Comparison of ENCODE assay signal across 25 cellular contexts in genomic region chr2:136361521-136361920, GRCh38.
DNase-seq lines count a peak whose midpoint lies in the region; TF ChIP-seq lines count a peak whose summit lies in the region.
"Had no signal": no experiment of that assay in that cellular context is flagged by ENCODE, and none has a peak within 500 bp of the region (broad histone marks: within the 10 kb centered on the region; RNA-seq: fewer than 3 reads in every experiment).

No MANE protein-coding gene starts in this region.

- H3K9me3 Mint-ChIP-seq in activated naive CD4-positive, alpha-beta T cell treated with anti-CD3 and anti-CD28 coated beads, Interleukin-2, amount 50 U/mL, for 24 hours, result no peaks in the 10 kb centered on the region
- H3K9me3 Mint-ChIP-seq in type B pancreatic cell, result no peaks in the 10 kb centered on the region
- H3K9me3 Mint-ChIP-seq: CD4-positive, CD25-positive, alpha-beta regulatory T cell; effector memory CD8-positive, alpha-beta T cell; immature natural killer cell; natural killer cell treated with Interleukin-12 subunit alpha and Interleukin-12 subunit beta and Interleukin-15 and Interleukin-18, amount 100 ng/mL, for 72 hours had no signal

- H3K27ac ChIP-seq in esophagus muscularis mucosa (replicated peaks in 1 of 4), result no peak overlapping the region
- H3K27ac ChIP-seq: A549, PC-9, testis had no signal

- no peaks in the 10 kb centered on the region for H3K9me3 ChIP-seq in esophagus muscularis mucosa
- H3K9me3 ChIP-seq: A549, testis had no signal

- 89% methylated on average over 3 of the region's 3 CpGs for WGBS in esophagus muscularis mucosa

- DNase-seq in NCI-H510A (lab: John Stamatoyannopoulos, UW) (peak; percentile 71), NCI-H510A treated with DMSO at 0.1 percent for 48 hours (lab: John Stamatoyannopoulos, UW) (no peak), NCI-H2029 (lab: John Stamatoyannopoulos, UW) (peak; percentile 89), esophagus muscularis mucosa (ENCODE audit: extremely low spot score) (peak; percentile 78), type B pancreatic cell (ENCODE audit: extremely low spot score, unreplicated experiment) (no peak), OCI-M1 (lab: John Stamatoyannopoulos, UW) (no peak)
- DNase-seq in activated naive CD4-positive, alpha-beta T cell treated with Interleukin-2 at 50 U/mL for 16 hours, result no peak
- DNase-seq: caudate nucleus; CD4-positive, CD25-positive, alpha-beta regulatory T cell; effector memory CD8-positive, alpha-beta T cell; EL; erythroblast; immature natural killer cell; Karpas-422; left colon; NCI-H1436; NCI-H2107; NCI-H524; PC-9; stimulated activated naive CD4-positive, alpha-beta T cell treated with Interleukin-2 at 50 U/mL for 16 hours; T-helper 2 cell; testis had no signal

- H3K27me3 ChIP-seq in esophagus muscularis mucosa, result no peaks in the 10 kb centered on the region
- H3K27me3 ChIP-seq: testis had no signal

- TF ChIP-seq POLR2A in esophagus muscularis mucosa (IDR thresholded peaks at IDR 0.05; ENCODE audit: low read depth), result no peak

- intact Hi-C loops in esophagus muscularis mucosa (cut with DNase I), result no loop called here

- H3K27me3 Mint-ChIP-seq in activated naive CD4-positive, alpha-beta T cell treated with anti-CD3 and anti-CD28 coated beads, Interleukin-2, amount 50 U/mL, for 24 hours, result no peaks in the 10 kb centered on the region
- H3K27me3 Mint-ChIP-seq in type B pancreatic cell, result peaks cover 21% of the 10 kb centered on the region
- H3K27me3 Mint-ChIP-seq: effector memory CD8-positive, alpha-beta T cell had no signal

- no peak overlapping the region for H3K4me3 ChIP-seq in esophagus muscularis mucosa
- H3K4me3 ChIP-seq: A549, PC-9, testis had no signal

- H3K4me3 Mint-ChIP-seq in activated naive CD4-positive, alpha-beta T cell treated with anti-CD3 and anti-CD28 coated beads, Interleukin-2, amount 50 U/mL, for 24 hours, result no peak overlapping the region
- no peak overlapping the region for H3K4me3 Mint-ChIP-seq in type B pancreatic cell
- H3K4me3 Mint-ChIP-seq: effector memory CD8-positive, alpha-beta T cell; immature natural killer cell; natural killer cell treated with Interleukin-12 subunit alpha and Interleukin-12 subunit beta and Interleukin-15 and Interleukin-18, amount 100 ng/mL, for 72 hours had no signal

- H3K4me1 ChIP-seq in esophagus muscularis mucosa, result peaks cover 0 to 17% (median 10%) of the 10 kb centered on the region in 4 donors
- H3K4me1 ChIP-seq: A549, testis had no signal

- no peak for TF ChIP-seq CTCF in esophagus muscularis mucosa (IDR thresholded peaks at IDR 0.05)
- TF ChIP-seq CTCF in type B pancreatic cell (conservative IDR thresholded peaks at IDR 0.05), result no peak

- no peaks in the 10 kb centered on the region for H3K36me3 ChIP-seq in esophagus muscularis mucosa

- TF ChIP-seq EP300 in esophagus muscularis mucosa (IDR thresholded peaks at IDR 0.05), result no peak

- H3K4me1 Mint-ChIP-seq in activated naive CD4-positive, alpha-beta T cell treated with anti-CD3 and anti-CD28 coated beads, Interleukin-2, amount 50 U/mL, for 24 hours, result peaks cover 42% of the 10 kb centered on the region
- peaks cover 8% of the 10 kb centered on the region for H3K4me1 Mint-ChIP-seq in type B pancreatic cell (ENCODE audit: unreplicated experiment)

- H3K27ac Mint-ChIP-seq in activated naive CD4-positive, alpha-beta T cell treated with anti-CD3 and anti-CD28 coated beads, Interleukin-2, amount 50 U/mL, for 24 hours, result peak overlapping the region; percentile 14
- no peak overlapping the region for H3K27ac Mint-ChIP-seq in type B pancreatic cell
- H3K27ac Mint-ChIP-seq: immature natural killer cell; natural killer cell treated with Interleukin-12 subunit alpha and Interleukin-12 subunit beta and Interleukin-15 and Interleukin-18, amount 100 ng/mL, for 72 hours had no signal

- no peaks in the 10 kb centered on the region for H3K36me3 Mint-ChIP-seq in activated naive CD4-positive, alpha-beta T cell treated with anti-CD3 and anti-CD28 coated beads, Interleukin-2, amount 50 U/mL, for 24 hours
- no peaks in the 10 kb centered on the region for H3K36me3 Mint-ChIP-seq in type B pancreatic cell
- H3K36me3 Mint-ChIP-seq: CD4-positive, CD25-positive, alpha-beta regulatory T cell; immature natural killer cell; natural killer cell treated with Interleukin-12 subunit alpha and Interleukin-12 subunit beta and Interleukin-15 and Interleukin-18, amount 100 ng/mL, for 72 hours had no signal

Comparison
In these comparisons a context has a peak if more than half of its experiments do, and no peak if none do; other contexts are left out.
1. DNase-seq: peak in NCI-H510A (single experiment), NCI-H2029 (single experiment) and esophagus muscularis mucosa (single experiment); none in NCI-H510A treated with DMSO at 0.1 percent for 48 hours (single experiment), activated naive CD4-positive, alpha-beta T cell treated with Interleukin-2 at 50 U/mL for 16 hours (single experiment), type B pancreatic cell (single experiment) and OCI-M1 (single experiment).